ENCODE assay signal across 2 cellular contexts in the genomic region with DNA sequence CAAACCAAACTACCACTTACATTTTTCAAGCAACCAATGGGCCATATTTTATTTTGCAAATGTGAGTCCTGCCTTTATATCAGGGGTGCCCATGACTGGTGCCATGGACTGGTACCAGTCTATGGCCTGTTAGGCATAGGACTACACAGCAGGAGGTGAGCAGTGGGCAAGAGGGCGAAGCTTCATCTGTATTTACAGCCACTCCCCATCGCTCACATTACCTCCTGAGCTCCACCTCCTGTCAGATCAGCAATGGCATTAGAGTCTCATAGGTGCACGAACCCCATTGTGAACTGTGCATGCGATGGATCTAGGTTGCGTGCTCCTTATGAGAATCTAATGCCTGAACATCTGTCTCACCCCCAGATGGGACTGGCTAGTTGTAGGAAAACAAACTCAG.
TF ChIP-seq lines count a peak whose summit lies in the region.

No MANE protein-coding gene starts in this region.

TF ChIP-seq in HEK293, 187 proteins besides CTCF, POLR2A, EP300 and RAD21 (continued from another document):
- no peak for TF ChIP-seq TCF7L2 (IDR thresholded peaks at IDR 0.05; ENCODE audit: borderline replicate concordance, low read depth, low read length)

TF ChIP-seq in neural cell, 6 proteins besides CTCF, POLR2A, EP300 and RAD21 (continued from another document):
- TF ChIP-seq REST (IDR thresholded peaks at IDR 0.05; ENCODE audit: borderline replicate concordance) (no peak), EZH2 (IDR thresholded peaks at IDR 0.05; ENCODE audit: borderline replicate concordance, insufficient read depth, low read length, poor library complexity, severe bottlenecking) (no peak), TAF1 (IDR thresholded peaks at IDR 0.05; ENCODE audit: low read depth) (no peak), MXI1 (conservative IDR thresholded peaks at IDR 0.05; ENCODE audit: poor library complexity, severe bottlenecking) (no peak), SMC3 (conservative IDR thresholded peaks at IDR 0.05; ENCODE audit: poor library complexity) (no peak)
